1 cellular context compared by ENCODE assay signal in the genomic region with DNA sequence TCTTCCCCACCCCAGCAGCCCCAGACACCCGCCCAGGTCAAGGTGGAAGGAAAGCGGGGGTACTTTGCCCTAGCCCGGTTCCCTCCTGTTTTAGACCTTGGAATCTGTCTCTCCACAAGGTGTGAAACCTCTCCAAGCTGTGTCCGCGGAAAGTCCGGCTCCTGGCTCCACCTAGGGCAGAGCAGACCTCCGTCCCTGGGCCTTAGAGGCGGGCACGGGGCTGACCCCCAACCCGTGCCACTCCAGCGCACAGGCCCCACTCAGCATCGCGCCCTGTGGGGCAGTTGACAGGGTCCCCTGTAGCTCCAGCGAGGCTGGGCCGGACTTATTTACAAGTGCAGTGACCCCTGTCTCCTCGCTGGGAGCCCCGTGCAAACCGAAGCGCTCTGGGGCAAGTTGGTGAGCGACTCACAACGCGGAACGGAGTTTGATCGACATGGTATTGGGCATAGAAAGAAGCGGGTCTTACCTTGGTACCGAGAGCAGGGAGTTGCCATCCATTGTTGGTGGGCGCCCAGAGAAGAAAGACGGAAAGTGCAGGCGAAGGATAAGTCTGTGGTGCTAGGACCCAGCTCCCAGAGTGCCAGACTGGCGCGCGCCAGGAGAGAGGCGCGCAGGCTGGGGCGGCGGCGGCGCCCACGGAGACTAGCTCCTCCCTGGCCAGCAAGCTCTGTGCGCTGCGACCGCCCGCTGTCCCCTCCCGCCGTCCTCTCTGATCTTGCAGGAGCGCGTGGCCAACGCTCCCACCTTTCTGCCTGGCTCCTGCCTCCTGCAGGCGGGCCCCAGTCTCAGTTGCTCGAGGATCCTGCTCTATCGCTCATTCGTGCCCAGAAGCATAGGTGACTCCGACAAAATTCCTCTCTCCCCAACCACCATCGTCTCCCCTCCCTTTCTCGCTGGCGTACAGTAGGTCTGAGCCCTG.
TF ChIP-seq lines count a peak whose summit lies in the region.

A gene with protein sequence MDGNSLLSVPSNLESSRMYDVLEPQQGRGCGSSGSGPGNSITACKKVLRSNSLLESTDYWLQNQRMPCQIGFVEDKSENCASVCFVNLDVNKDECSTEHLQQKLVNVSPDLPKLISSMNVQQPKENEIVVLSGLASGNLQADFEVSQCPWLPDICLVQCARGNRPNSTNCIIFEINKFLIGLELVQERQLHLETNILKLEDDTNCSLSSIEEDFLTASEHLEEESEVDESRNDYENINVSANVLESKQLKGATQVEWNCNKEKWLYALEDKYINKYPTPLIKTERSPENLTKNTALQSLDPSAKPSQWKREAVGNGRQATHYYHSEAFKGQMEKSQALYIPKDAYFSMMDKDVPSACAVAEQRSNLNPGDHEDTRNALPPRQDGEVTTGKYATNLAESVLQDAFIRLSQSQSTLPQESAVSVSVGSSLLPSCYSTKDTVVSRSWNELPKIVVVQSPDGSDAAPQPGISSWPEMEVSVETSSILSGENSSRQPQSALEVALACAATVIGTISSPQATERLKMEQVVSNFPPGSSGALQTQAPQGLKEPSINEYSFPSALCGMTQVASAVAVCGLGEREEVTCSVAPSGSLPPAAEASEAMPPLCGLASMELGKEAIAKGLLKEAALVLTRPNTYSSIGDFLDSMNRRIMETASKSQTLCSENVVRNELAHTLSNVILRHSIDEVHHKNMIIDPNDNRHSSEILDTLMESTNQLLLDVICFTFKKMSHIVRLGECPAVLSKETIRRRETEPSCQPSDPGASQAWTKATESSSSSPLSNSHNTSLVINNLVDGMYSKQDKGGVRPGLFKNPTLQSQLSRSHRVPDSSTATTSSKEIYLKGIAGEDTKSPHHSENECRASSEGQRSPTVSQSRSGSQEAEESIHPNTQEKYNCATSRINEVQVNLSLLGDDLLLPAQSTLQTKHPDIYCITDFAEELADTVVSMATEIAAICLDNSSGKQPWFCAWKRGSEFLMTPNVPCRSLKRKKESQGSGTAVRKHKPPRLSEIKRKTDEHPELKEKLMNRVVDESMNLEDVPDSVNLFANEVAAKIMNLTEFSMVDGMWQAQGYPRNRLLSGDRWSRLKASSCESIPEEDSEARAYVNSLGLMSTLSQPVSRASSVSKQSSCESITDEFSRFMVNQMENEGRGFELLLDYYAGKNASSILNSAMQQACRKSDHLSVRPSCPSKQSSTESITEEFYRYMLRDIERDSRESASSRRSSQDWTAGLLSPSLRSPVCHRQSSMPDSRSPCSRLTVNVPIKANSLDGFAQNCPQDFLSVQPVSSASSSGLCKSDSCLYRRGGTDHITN (N-terminal part only) (minus strand): TSS at position 590 of the 922 bp plus-strand sequence. CDS start 89 bp downstream, at position 501.

TF ChIP-seq in SK-N-SH treated with all-trans-retinoic acid at 6 μM for 48 hours, 23 proteins besides CTCF, POLR2A, EP300 and RAD21 (continued from another document):
- TF ChIP-seq, protein P1, sequence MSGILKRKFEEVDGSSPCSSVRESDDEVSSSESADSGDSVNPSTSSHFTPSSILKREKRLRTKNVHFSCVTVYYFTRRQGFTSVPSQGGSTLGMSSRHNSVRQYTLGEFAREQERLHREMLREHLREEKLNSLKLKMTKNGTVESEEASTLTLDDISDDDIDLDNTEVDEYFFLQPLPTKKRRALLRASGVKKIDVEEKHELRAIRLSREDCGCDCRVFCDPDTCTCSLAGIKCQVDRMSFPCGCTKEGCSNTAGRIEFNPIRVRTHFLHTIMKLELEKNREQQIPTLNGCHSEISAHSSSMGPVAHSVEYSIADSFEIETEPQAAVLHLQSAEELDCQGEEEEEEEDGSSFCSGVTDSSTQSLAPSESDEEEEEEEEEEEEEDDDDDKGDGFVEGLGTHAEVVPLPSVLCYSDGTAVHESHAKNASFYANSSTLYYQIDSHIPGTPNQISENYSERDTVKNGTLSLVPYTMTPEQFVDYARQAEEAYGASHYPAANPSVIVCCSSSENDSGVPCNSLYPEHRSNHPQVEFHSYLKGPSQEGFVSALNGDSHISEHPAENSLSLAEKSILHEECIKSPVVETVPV (CRISPR knock-in tag; IDR thresholded peaks at IDR 0.05): no peak
- TF ChIP-seq ARNTL (CRISPR knock-in tag; IDR thresholded peaks at IDR 0.05; ENCODE audit: borderline replicate concordance, low read depth): no peak
- no peak for TF ChIP-seq SNAI2 (CRISPR knock-in tag; IDR thresholded peaks at IDR 0.05)
- no peak for TF ChIP-seq ZC3H10 (CRISPR knock-in tag; IDR thresholded peaks at IDR 0.05)
- TF ChIP-seq, protein P2, sequence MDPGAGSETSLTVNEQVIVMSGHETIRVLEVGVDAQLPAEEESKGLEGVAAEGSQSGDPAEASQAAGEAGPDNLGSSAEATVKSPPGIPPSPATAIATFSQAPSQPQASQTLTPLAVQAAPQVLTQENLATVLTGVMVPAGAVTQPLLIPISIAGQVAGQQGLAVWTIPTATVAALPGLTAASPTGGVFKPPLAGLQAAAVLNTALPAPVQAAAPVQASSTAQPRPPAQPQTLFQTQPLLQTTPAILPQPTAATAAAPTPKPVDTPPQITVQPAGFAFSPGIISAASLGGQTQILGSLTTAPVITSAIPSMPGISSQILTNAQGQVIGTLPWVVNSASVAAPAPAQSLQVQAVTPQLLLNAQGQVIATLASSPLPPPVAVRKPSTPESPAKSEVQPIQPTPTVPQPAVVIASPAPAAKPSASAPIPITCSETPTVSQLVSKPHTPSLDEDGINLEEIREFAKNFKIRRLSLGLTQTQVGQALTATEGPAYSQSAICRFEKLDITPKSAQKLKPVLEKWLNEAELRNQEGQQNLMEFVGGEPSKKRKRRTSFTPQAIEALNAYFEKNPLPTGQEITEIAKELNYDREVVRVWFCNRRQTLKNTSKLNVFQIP (CRISPR knock-in tag; IDR thresholded peaks at IDR 0.05; ENCODE audit: borderline replicate concordance, low read depth): no peak
- TF ChIP-seq TCF4 (CRISPR knock-in tag; IDR thresholded peaks at IDR 0.05; ENCODE audit: borderline replicate concordance): no peak
- no peak for TF ChIP-seq RARB (CRISPR knock-in tag; IDR thresholded peaks at IDR 0.05)
- TF ChIP-seq ZFP3 (CRISPR knock-in tag; IDR thresholded peaks at IDR 0.05): no peak
- TF ChIP-seq OSR1 (CRISPR knock-in tag; IDR thresholded peaks at IDR 0.05): no peak
- no peak for TF ChIP-seq ZFP30 (CRISPR knock-in tag; IDR thresholded peaks at IDR 0.05)
- TF ChIP-seq, protein P3, sequence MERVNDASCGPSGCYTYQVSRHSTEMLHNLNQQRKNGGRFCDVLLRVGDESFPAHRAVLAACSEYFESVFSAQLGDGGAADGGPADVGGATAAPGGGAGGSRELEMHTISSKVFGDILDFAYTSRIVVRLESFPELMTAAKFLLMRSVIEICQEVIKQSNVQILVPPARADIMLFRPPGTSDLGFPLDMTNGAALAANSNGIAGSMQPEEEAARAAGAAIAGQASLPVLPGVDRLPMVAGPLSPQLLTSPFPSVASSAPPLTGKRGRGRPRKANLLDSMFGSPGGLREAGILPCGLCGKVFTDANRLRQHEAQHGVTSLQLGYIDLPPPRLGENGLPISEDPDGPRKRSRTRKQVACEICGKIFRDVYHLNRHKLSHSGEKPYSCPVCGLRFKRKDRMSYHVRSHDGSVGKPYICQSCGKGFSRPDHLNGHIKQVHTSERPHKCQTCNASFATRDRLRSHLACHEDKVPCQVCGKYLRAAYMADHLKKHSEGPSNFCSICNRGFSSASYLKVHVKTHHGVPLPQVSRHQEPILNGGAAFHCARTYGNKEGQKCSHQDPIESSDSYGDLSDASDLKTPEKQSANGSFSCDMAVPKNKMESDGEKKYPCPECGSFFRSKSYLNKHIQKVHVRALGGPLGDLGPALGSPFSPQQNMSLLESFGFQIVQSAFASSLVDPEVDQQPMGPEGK (CRISPR knock-in tag; IDR thresholded peaks at IDR 0.05; ENCODE audit: borderline replicate concordance): no peak
- no peak for TF ChIP-seq ZNF8 (CRISPR knock-in tag; IDR thresholded peaks at IDR 0.05)
- TF ChIP-seq GLIS3 (CRISPR knock-in tag; IDR thresholded peaks at IDR 0.05): no peak
- TF ChIP-seq PPARA (CRISPR knock-in tag; IDR thresholded peaks at IDR 0.05; ENCODE audit: borderline replicate concordance): no peak
- TF ChIP-seq CSDC2 (CRISPR knock-in tag; IDR thresholded peaks at IDR 0.05): no peak
